In genomic region chr2:212961255-212961654, GRCh38 we compare ENCODE assay signal across 34 cellular contexts.
DNase-seq lines count a peak whose midpoint lies in the region; ATAC-seq and TF ChIP-seq lines count a peak whose summit lies in the region.
"Had no signal": no experiment of that assay in that cellular context is flagged by ENCODE, and none has a peak within 500 bp of the region (broad histone marks: within the 10 kb centered on the region; RNA-seq: fewer than 3 reads in every experiment).

No MANE protein-coding gene starts in this region.

- H3K4me3 ChIP-seq in CD4-positive, CD25-positive, alpha-beta regulatory T cell (ENCODE audit: low read depth, low read length) = no peak overlapping the region
- H3K4me3 ChIP-seq: A549, ascending aorta, heart right ventricle, lung, mucosa of descending colon, pancreas, SK-N-MC, transverse colon had no signal

- H3K27ac Mint-ChIP-seq in CD4-positive, CD25-positive, alpha-beta regulatory T cell = peak overlapping the region; percentile 2 to 81 (median 51)
- peak overlapping the region; percentile 4 for H3K27ac Mint-ChIP-seq in central memory CD8-positive, alpha-beta T cell (ENCODE audit: low read depth)
- H3K27ac Mint-ChIP-seq: activated CD8-positive, alpha-beta memory T cell treated with anti-CD3 and anti-CD28 coated beads, Interleukin-2, amount 10 ng/mL, durations not matched to agents 7 days and 5 days; activated naive CD8-positive, alpha-beta T cell; activated T-helper 2 cell treated with anti-CD3 and anti-CD28 coated beads, Interferon-gamma antibody, Interleukin-2, Interleukin-4, amounts not matched to agents 10 μg/mL and 5 μg/mL and 100 μg/mL, durations not matched to agents 14 hours and 24 hours and 36 hours; T-helper 2 cell treated with Interferon-gamma antibody and Interleukin-4, amounts not matched to agents 5 μg/mL and 100 μg/mL, for 36 hours had no signal

- H3K4me1 ChIP-seq in CD4-positive, CD25-positive, alpha-beta regulatory T cell (ENCODE audit: control insufficient read depth, insufficient read depth, low read length, poor library complexity, severe bottlenecking) = peaks cover 45% of the 10 kb centered on the region
- H3K4me1 ChIP-seq: A549, BE2C, pancreas, transverse colon had no signal

- no peak overlapping the region for H3K27ac ChIP-seq in CD4-positive, CD25-positive, alpha-beta regulatory T cell (ENCODE audit: insufficient read depth, low read length, poor library complexity, severe bottlenecking)
- no peak overlapping the region for H3K27ac ChIP-seq in RWPE1
- H3K27ac ChIP-seq: A549, ascending aorta, pancreas, SK-N-MC, transverse colon had no signal

- DNase-seq in CD4-positive, CD25-positive, alpha-beta regulatory T cell = no peak
- DNase-seq in OCI-M2 (lab: John Stamatoyannopoulos, UW; ENCODE audit: unreplicated experiment) = peak; percentile 51
- no peak for DNase-seq in central memory CD8-positive, alpha-beta T cell (ENCODE audit: low spot score in 2 of 2)
- DNase-seq in RWPE1 (ENCODE audit: low spot score) = no peak
- no peak for DNase-seq in NCI-H524 (lab: John Stamatoyannopoulos, UW)
- DNase-seq in DMS 273 treated with DMSO at 0.1 percent for 48 hours (lab: John Stamatoyannopoulos, UW) = no peak
- DNase-seq: activated CD4-positive, alpha-beta T cell treated with anti-CD3 and anti-CD28 coated beads, Interleukin-2, amount 50 U/mL, for 1 hour; activated CD8-positive, alpha-beta memory T cell treated with anti-CD3 and anti-CD28 coated beads, Interleukin-2, amount 10 ng/mL, durations not matched to agents 7 days and 5 days; BE2C; Caco-2; cortex of kidney; DMS79; foreskin fibroblast; GOT3; heart right ventricle; IMR-90; mucosa of descending colon; NCI-H1436; NCI-H2081 treated with DMSO at 0.1 percent for 48 hours; NCI-H226; pancreas; small intestine; transverse colon had no signal

- peaks cover 27% of the 10 kb centered on the region for H3K36me3 ChIP-seq in CD4-positive, CD25-positive, alpha-beta regulatory T cell (ENCODE audit: control insufficient read depth, insufficient read depth, low read length)
- H3K36me3 ChIP-seq: ascending aorta, BE2C, heart right ventricle, pancreas, transverse colon had no signal

- no peaks in the 10 kb centered on the region for H3K9me3 Mint-ChIP-seq in CD4-positive, CD25-positive, alpha-beta regulatory T cell
- no peaks in the 10 kb centered on the region for H3K9me3 Mint-ChIP-seq in central memory CD8-positive, alpha-beta T cell
- H3K9me3 Mint-ChIP-seq: neural crest cell had no signal

- H3K4me3 Mint-ChIP-seq in CD4-positive, CD25-positive, alpha-beta regulatory T cell = peak overlapping the region in 1 of 4 donors; percentile 52
- H3K4me3 Mint-ChIP-seq in central memory CD8-positive, alpha-beta T cell = no peak overlapping the region
- H3K4me3 Mint-ChIP-seq: activated CD8-positive, alpha-beta memory T cell treated with anti-CD3 and anti-CD28 coated beads, Interleukin-2, amount 10 ng/mL, durations not matched to agents 7 days and 5 days; activated naive CD8-positive, alpha-beta T cell; neural crest cell; T-helper 2 cell treated with Interferon-gamma antibody and Interleukin-4, amounts not matched to agents 5 μg/mL and 100 μg/mL, for 36 hours had no signal

- peaks cover 45 to 68% (median 60%) of the 10 kb centered on the region in 4 donors for H3K4me1 Mint-ChIP-seq in CD4-positive, CD25-positive, alpha-beta regulatory T cell
- peaks cover 22% of the 10 kb centered on the region for H3K4me1 Mint-ChIP-seq in central memory CD8-positive, alpha-beta T cell
- H3K4me1 Mint-ChIP-seq: neural crest cell had no signal

- no peaks in the 10 kb centered on the region for H3K27me3 ChIP-seq in CD4-positive, CD25-positive, alpha-beta regulatory T cell (ENCODE audit: control insufficient read depth, insufficient read depth, low read length)
- H3K27me3 ChIP-seq: ascending aorta, BE2C, heart right ventricle, pancreas, transverse colon had no signal

- CTCF ChIA-PET in RWPE1 (lab: Yijun Ruan, JAX) = no interaction called here

- peaks cover 33% of the 10 kb centered on the region for H3K36me3 Mint-ChIP-seq in CD4-positive, CD25-positive, alpha-beta regulatory T cell
- peaks cover 2% of the 10 kb centered on the region for H3K36me3 Mint-ChIP-seq in central memory CD8-positive, alpha-beta T cell (ENCODE audit: insufficient read depth)
- H3K36me3 Mint-ChIP-seq: activated CD8-positive, alpha-beta memory T cell treated with anti-CD3 and anti-CD28 coated beads, Interleukin-2, amount 10 ng/mL, durations not matched to agents 7 days and 5 days; activated naive CD8-positive, alpha-beta T cell had no signal

- POLR2A ChIA-PET in RWPE1 (lab: Yijun Ruan, JAX; ENCODE audit: low non-redundant PET) = no interaction called here

- no peak for TF ChIP-seq CTCF in RWPE1 (conservative IDR thresholded peaks at IDR 0.05; ENCODE audit: low read depth)

- H3K9me3 ChIP-seq in CD4-positive, CD25-positive, alpha-beta regulatory T cell (ENCODE audit: control insufficient read depth in 2 of 2, low read length in 2 of 2) = no peaks in the 10 kb centered on the region
- H3K9me3 ChIP-seq: A549, ascending aorta, BE2C, heart right ventricle, mucosa of descending colon, pancreas, transverse colon had no signal

- ATAC-seq in CD4-positive, CD25-positive, alpha-beta regulatory T cell (ENCODE audit: low read depth in 2 of 2) = no peak
- ATAC-seq in GM21381 (IDR thresholded peaks at IDR 0.05; ENCODE audit: unreplicated experiment) = peak; percentile 72
- no peak for ATAC-seq in central memory CD8-positive, alpha-beta T cell (replicated peaks; ENCODE audit: extremely low read depth, poor library complexity, severe bottlenecking)
- no peak for ATAC-seq in HG02885 (IDR thresholded peaks at IDR 0.05; ENCODE audit: poor library complexity, unreplicated experiment)
- ATAC-seq: A549; activated CD8-positive, alpha-beta memory T cell treated with anti-CD3 and anti-CD28 coated beads, Interleukin-2, amount 10 ng/mL, durations not matched to agents 7 days and 5 days; esophagus mucosa; heart right ventricle; mucosa of descending colon; pancreas had no signal

- H3K27me3 Mint-ChIP-seq in CD4-positive, CD25-positive, alpha-beta regulatory T cell = no peaks in the 10 kb centered on the region
- H3K27me3 Mint-ChIP-seq in central memory CD8-positive, alpha-beta T cell = no peaks in the 10 kb centered on the region
- H3K27me3 Mint-ChIP-seq: activated CD8-positive, alpha-beta memory T cell treated with anti-CD3 and anti-CD28 coated beads, Interleukin-2, amount 10 ng/mL, durations not matched to agents 7 days and 5 days; activated naive CD8-positive, alpha-beta T cell had no signal
